Comparison of ENCODE assay signal across 8 cellular contexts in genomic region chr7:22561895-22562593, GRCh38.
A peak's percentile ranks its signal among the peaks of the same experiment; 100 is the strongest.
DNase-seq lines count a peak whose midpoint lies in the region; ATAC-seq and TF ChIP-seq lines count a peak whose summit lies in the region.

No MANE protein-coding gene starts in this region.

- no peaks in the 10 kb centered on the region for H3K36me3 ChIP-seq in muscle layer of duodenum (ENCODE audit: control insufficient read depth in 1 of 2, insufficient read depth in 2 of 2, low read length in 2 of 2)
- no peaks in the 10 kb centered on the region for H3K36me3 ChIP-seq in effector memory CD4-positive, alpha-beta T cell (ENCODE audit: control insufficient read depth, insufficient read depth, low read length)

- H3K27me3 Mint-ChIP-seq in activated T-cell treated with anti-CD3 and anti-CD28 coated beads, Interleukin-2, amount 50 U/mL, for 4 hours (ENCODE audit: low read depth): peaks cover 13% of the 10 kb centered on the region

- ATAC-seq in HG02798 (IDR thresholded peaks at IDR 0.05; ENCODE audit: poor library complexity, unreplicated experiment) (peak; percentile 26), GM19397 (IDR thresholded peaks at IDR 0.05; ENCODE audit: unreplicated experiment) (no peak)
- ATAC-seq in activated T-cell treated with anti-CD3 and anti-CD28 coated beads, Interleukin-2, amount 50 U/mL, for 4 hours: no peak

- H3K4me1 ChIP-seq in muscle layer of duodenum (ENCODE audit: control insufficient read depth in 1 of 2, insufficient read depth in 2 of 2, low read length in 2 of 2): peaks cover 13 to 23% of the 10 kb centered on the region in 2 donors
- H3K4me1 ChIP-seq in effector memory CD4-positive, alpha-beta T cell (ENCODE audit: control insufficient read depth, insufficient read depth, low read length, poor library complexity, severe bottlenecking): peaks cover 19% of the 10 kb centered on the region

- H3K4me1 Mint-ChIP-seq in activated T-cell treated with anti-CD3 and anti-CD28 coated beads, Interleukin-2, amount 50 U/mL, for 4 hours (ENCODE audit: low read depth): peaks cover 49% of the 10 kb centered on the region

- H3K36me3 Mint-ChIP-seq in activated T-cell treated with anti-CD3 and anti-CD28 coated beads, Interleukin-2, amount 50 U/mL, for 4 hours (ENCODE audit: insufficient read depth): no peaks in the 10 kb centered on the region

- no peak for TF ChIP-seq CTCF in astrocyte of the spinal cord (IDR thresholded peaks at IDR 0.05; ENCODE audit: low read depth, low read length)

- no peak overlapping the region for H3K4me3 ChIP-seq in astrocyte of the spinal cord (ENCODE audit: low read depth, low read length)
- no peak overlapping the region for H3K4me3 ChIP-seq in muscle layer of duodenum (ENCODE audit: low read depth in 1 of 2, low read length in 2 of 2)
- H3K4me3 ChIP-seq in effector memory CD4-positive, alpha-beta T cell (ENCODE audit: insufficient read depth, low read depth, low read length, poor library complexity, severe bottlenecking): no peak overlapping the region

- H3K27ac ChIP-seq in muscle layer of duodenum (ENCODE audit: low read length): peak overlapping the region; percentile 64
- H3K27ac ChIP-seq in effector memory CD4-positive, alpha-beta T cell (ENCODE audit: insufficient read depth, low read length, poor library complexity, severe bottlenecking): no peak overlapping the region

- H3K4me3 Mint-ChIP-seq in activated T-cell treated with anti-CD3 and anti-CD28 coated beads, Interleukin-2, amount 50 U/mL, for 4 hours: no peak overlapping the region

- in situ Hi-C loops in astrocyte of the spinal cord (cut with HindIII; ENCODE audit: low sequenced_read_pairs): no loop called here

- DNase-seq in EL: peak; percentile 46
- DNase-seq in astrocyte of the spinal cord (ENCODE audit: low read depth, low spot score): peak; percentile 13
- no peak for DNase-seq in effector memory CD4-positive, alpha-beta T cell
- DNase-seq in LoVo (ENCODE audit: low spot score): no peak
- DNase-seq in activated T-cell treated with anti-CD3 and anti-CD28 coated beads, Interleukin-2, amount 50 U/mL, for 4 hours: no peak

- no peaks in the 10 kb centered on the region for H3K9me3 Mint-ChIP-seq in activated T-cell treated with anti-CD3 and anti-CD28 coated beads, Interleukin-2, amount 50 U/mL, for 4 hours

- H3K27me3 ChIP-seq in muscle layer of duodenum (ENCODE audit: low read depth, low read length): no peaks in the 10 kb centered on the region
- H3K27me3 ChIP-seq in effector memory CD4-positive, alpha-beta T cell (replicated peaks; ENCODE audit: control insufficient read depth, insufficient read depth, low read length, poor library complexity, severe bottlenecking): peaks cover 6% of the 10 kb centered on the region

- H3K9me3 ChIP-seq in muscle layer of duodenum (ENCODE audit: control insufficient read depth in 1 of 2, low read length in 2 of 2): no peaks in the 10 kb centered on the region
- no peaks in the 10 kb centered on the region for H3K9me3 ChIP-seq in effector memory CD4-positive, alpha-beta T cell (ENCODE audit: control insufficient read depth, low read length)

Comparison
In these comparisons a context has a peak if more than half of its experiments do, and no peak if none do; other contexts are left out.
1. DNase-seq: peak in EL (single experiment) and astrocyte of the spinal cord (single experiment); none in effector memory CD4-positive, alpha-beta T cell (0 of 3), LoVo (single experiment) and activated T-cell treated with anti-CD3 and anti-CD28 coated beads, Interleukin-2, amount 50 U/mL, for 4 hours (single experiment).